9 cellular contexts compared by ENCODE assay signal in the genomic region with DNA sequence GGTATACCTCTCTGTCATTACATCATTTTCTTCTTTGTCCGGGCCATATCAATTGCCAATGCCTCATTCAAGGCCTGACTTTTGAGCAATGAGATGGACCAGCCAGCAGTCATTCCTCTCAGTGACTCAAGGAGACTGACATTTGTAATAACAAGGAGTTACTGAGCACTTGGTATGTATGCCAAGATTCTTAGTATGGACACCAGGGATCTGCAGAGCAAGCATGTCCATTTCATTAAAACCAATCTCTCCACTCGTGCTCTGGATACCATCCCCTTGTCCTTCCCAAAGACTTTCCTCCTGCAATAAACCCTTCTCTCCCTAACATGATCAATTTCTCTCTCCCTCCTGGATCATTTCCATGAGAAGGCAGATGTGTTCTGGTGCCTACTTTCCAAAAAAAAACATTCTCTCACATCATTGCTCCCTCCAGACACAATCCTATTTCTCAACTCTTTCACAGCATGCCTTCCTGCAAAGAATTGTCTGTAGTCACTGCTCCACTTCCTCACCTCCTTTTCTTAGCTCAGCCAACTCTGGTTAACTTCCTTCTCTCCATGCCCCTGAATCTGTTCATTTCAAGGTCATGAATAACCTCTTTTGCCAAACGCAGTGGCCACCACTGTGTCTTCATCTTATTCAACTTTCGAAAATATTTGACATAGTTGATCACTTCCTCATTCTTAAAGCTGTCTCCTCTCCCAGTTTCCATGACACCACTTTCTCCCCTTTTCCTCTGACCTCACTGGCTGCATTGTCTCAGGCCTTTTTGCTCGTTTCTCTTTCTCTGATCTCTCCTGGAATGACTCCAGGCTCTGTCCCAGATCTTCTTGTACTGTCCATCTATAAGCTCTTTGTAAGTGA.
DNase-seq lines count a peak whose midpoint lies in the region; ATAC-seq, FAIRE-seq and TF ChIP-seq lines count a peak whose summit lies in the region.
"Had no signal": no experiment of that assay in that cellular context is flagged by ENCODE, and none has a peak within 500 bp of the region (broad histone marks: within the 10 kb centered on the region; RNA-seq: fewer than 3 reads in every experiment).

No MANE protein-coding gene starts in this region.

- peak overlapping the region; percentile 7 to 39; a peak in 1 of 6 replicates for H3K27ac ChIP-seq in A549
- peak overlapping the region in 9 of 10 donors; percentile 37 to 88 (median 58) for H3K27ac ChIP-seq in heart right ventricle
- H3K27ac ChIP-seq in subcutaneous abdominal adipose tissue (ENCODE audit: low read depth, low read length) = peak overlapping the region; percentile 71

- WGBS in A549 (ENCODE audit: missing lambda C conversion rate) = 40% methylated on average over 5 of the region's 5 CpGs
- 54 to 55% methylated on average over 5 of the region's 5 CpGs for WGBS in heart right ventricle, 2 donors

- TF ChIP-seq RAD21 in A549 (conservative IDR thresholded peaks at IDR 0.05 in 1 of 2, IDR thresholded peaks at IDR 0.05 in 1 of 2) = no peak

- peak overlapping the region in 2 of 5 donors; percentile 1 to 10 for H3K9ac ChIP-seq in subcutaneous abdominal adipose tissue (ENCODE audit: low read length in 5 of 5)

- no peak for TF ChIP-seq POLR2A in A549 (IDR thresholded peaks at IDR 0.05; ENCODE audit: low read length)

- H3K9me3 ChIP-seq in A549 (no peaks in the 10 kb centered on the region), heart right ventricle (no peaks in the 10 kb centered on the region), subcutaneous abdominal adipose tissue (ENCODE audit: control insufficient read depth in 5 of 5, low read length in 5 of 5) (no peaks in the 10 kb centered on the region)

- no peak for TF ChIP-seq CTCF in A549 (IDR thresholded peaks at IDR 0.05)
- no peak for TF ChIP-seq CTCF in heart right ventricle (IDR thresholded peaks at IDR 0.05)

- ATAC-seq in A549 (peak; percentile 74 to 77; a peak in 5 of 6 replicates), GM21576 (IDR thresholded peaks at IDR 0.05; ENCODE audit: unreplicated experiment) (peak; percentile 62), heart right ventricle (peak in 6 of 8 donors; percentile 17 to 72 (median 46))

- FAIRE-seq in A549 (lab: Jason Lieb, UNC) (no peak), RCC 7860 (lab: Jason Lieb, UNC) (peak; percentile 92)
- FAIRE-seq: TTC549 had no signal

- H3K36me3 ChIP-seq in heart right ventricle = no peaks in the 10 kb centered on the region
- no peaks in the 10 kb centered on the region for H3K36me3 ChIP-seq in subcutaneous abdominal adipose tissue (ENCODE audit: control insufficient read depth in 5 of 5, insufficient read depth in 5 of 5, low read length in 5 of 5)

- H3K4me1 ChIP-seq in A549 (peaks cover 12% of the 10 kb centered on the region; the same call in 2 of the 3 replicates), heart right ventricle (peaks cover 0 to 63% (median 6%) of the 10 kb centered on the region in 9 donors), subcutaneous abdominal adipose tissue (ENCODE audit: control insufficient read depth in 5 of 5, insufficient read depth in 5 of 5, low read length in 5 of 5) (peaks cover 0 to 64% (median 47%) of the 10 kb centered on the region in 5 donors)

- no peak overlapping the region for H3K4me3 ChIP-seq in A549
- no peak overlapping the region for H3K4me3 ChIP-seq in heart right ventricle
- H3K4me3 ChIP-seq in subcutaneous abdominal adipose tissue (ENCODE audit: low read depth in 1 of 5, low read length in 5 of 5) = peak overlapping the region in 1 of 5 donors; percentile 3

- CTCF ChIA-PET in A549 (lab: Yijun Ruan, JAX) = interaction anchor here (0.8 to 1.7 kb wide), 4 partner anchors 10 to 96 kb away, joined by 3 to 8 read pairs (median 4); no protein-coding TSS in a partner anchor

- POLR2A ChIA-PET in A549 (lab: Yijun Ruan, JAX) = no interaction called here

- TF ChIP-seq EP300 in A549 (IDR thresholded peaks at IDR 0.05) = no peak

- H3K27me3 ChIP-seq in heart right ventricle = no peaks in the 10 kb centered on the region
- no peaks in the 10 kb centered on the region for H3K27me3 ChIP-seq in subcutaneous abdominal adipose tissue (ENCODE audit: control insufficient read depth in 5 of 5, insufficient read depth in 4 of 5, low read length in 5 of 5)

- DNase-seq in A549 (ENCODE audit: low read depth in 1 of 2, low spot score in 1 of 2) (peak; percentile 19 to 68), RCC 7860 (ENCODE audit: low spot score) (peak; percentile 98), heart right ventricle (peak in 1 of 2 donors; percentile 23), NCI-H1694 treated with DMSO at 0.1 percent for 48 hours (lab: John Stamatoyannopoulos, UW) (no peak), activated T-cell treated with anti-CD3 and anti-CD28 coated beads for 4 hours (no peak)
- no peak for DNase-seq in activated CD4-positive, CD25-positive, alpha-beta regulatory T cell (lab: John Stamatoyannopoulos, UW)

- H3K4me2 ChIP-seq in A549 = peak overlapping the region; percentile 5

- intact Hi-C loops in heart right ventricle (cut with DNase I) = loop anchor here in 1 of 10 donors (1.0 kb wide), 1 partner anchor 32 kb away; no protein-coding TSS in a partner anchor

TF ChIP-seq in A549, 52 proteins besides CTCF, POLR2A, EP300 and RAD21:
- no peak for TF ChIP-seq ZC3H11A (IDR thresholded peaks at IDR 0.05)
- TF ChIP-seq FOSL2 (IDR thresholded peaks at IDR 0.05) = no peak
- peak; percentile 11; the same call in 1 of the 2 replicates for TF ChIP-seq FOSL2 (CRISPR knock-in tag; IDR thresholded peaks at IDR 0.05)
- TF ChIP-seq, protein P1, sequence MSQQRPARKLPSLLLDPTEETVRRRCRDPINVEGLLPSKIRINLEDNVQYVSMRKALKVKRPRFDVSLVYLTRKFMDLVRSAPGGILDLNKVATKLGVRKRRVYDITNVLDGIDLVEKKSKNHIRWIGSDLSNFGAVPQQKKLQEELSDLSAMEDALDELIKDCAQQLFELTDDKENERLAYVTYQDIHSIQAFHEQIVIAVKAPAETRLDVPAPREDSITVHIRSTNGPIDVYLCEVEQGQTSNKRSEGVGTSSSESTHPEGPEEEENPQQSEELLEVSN (IDR thresholded peaks at IDR 0.05; ENCODE audit: borderline replicate concordance, low read depth) = no peak

Comparison
In these comparisons a context has a peak if more than half of its experiments do, and no peak if none do; other contexts are left out.
1. DNase-seq: peak in A549 (2 of 2) and RCC 7860 (single experiment); none in NCI-H1694 treated with DMSO at 0.1 percent for 48 hours (single experiment), activated T-cell treated with anti-CD3 and anti-CD28 coated beads for 4 hours (single experiment) and activated CD4-positive, CD25-positive, alpha-beta regulatory T cell (0 of 4).
2. Peak in every context shown above with its lines, with median percentiles within 50 percentile points of each other: ATAC-seq and H3K27ac ChIP-seq.